Comparison of ENCODE assay signal across 24 cellular contexts in the genomic region with DNA sequence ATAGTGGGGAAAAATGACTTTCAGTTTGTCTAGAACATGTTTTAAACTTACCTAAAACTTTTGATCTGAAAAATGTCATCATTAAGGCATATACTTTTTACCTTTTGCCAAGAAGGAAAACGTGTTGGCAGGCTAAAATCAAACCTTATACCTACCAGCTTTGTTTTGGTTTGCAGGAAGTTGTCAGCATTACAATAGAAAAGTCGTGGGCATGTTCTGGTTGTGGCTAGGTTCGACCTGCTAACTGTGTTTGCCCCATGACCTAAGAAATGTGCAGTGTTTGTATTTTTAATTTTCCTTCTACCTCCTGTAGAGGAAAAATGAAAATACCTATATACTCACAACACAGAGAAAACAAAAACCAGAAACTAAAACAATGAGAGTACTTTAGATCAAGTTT. TPM values are rescaled to one million over a fixed set of nuclear protein-coding genes. Genes with fewer than 3 reads are reported as not detected.
DNase-seq lines count a peak whose midpoint lies in the region; ATAC-seq, FAIRE-seq and TF ChIP-seq lines count a peak whose summit lies in the region.
"Had no signal": no experiment of that assay in that cellular context is flagged by ENCODE, and none has a peak within 500 bp of the region (broad histone marks: within the 10 kb centered on the region; RNA-seq: fewer than 3 reads in every experiment).

No MANE protein-coding gene starts in this region.

- no peaks in the 10 kb centered on the region for H3K27me3 ChIP-seq in naive thymus-derived CD4-positive, alpha-beta T cell (ENCODE audit: control insufficient read depth in 2 of 2, insufficient read depth in 2 of 2, low read length in 2 of 2)

- POLR2A ChIA-PET in activated CD8-positive, alpha-beta T cell treated with anti-CD3 and anti-CD28 coated beads, Interleukin-2, amount 10 ng/mL, durations not matched to agents 7 days and 5 days (lab: Charles Lee) = interaction anchor here (0.8 to 1.2 kb wide), 2 partner anchors 9 to 24 kb away, joined by 3 to 4 read pairs; no protein-coding TSS in a partner anchor
- POLR2A ChIA-PET in naive thymus-derived CD4-positive, alpha-beta T cell (lab: Charles Lee) = interaction anchor here (0.5 to 1.7 kb wide), 8 partner anchors 9 to 945 kb away, joined by 3 to 5 read pairs (median 4); no protein-coding TSS in a partner anchor

- no peak overlapping the region for H3K4me3 ChIP-seq in naive thymus-derived CD4-positive, alpha-beta T cell (ENCODE audit: low read length)
- H3K4me3 ChIP-seq: A549, BLaER1, GM23248, lung had no signal

- peak overlapping the region; percentile 58 for H3K27ac Mint-ChIP-seq in activated CD8-positive, alpha-beta memory T cell treated with anti-CD3 and anti-CD28 coated beads, Interleukin-2, amount 10 ng/mL, durations not matched to agents 7 days and 5 days
- H3K27ac Mint-ChIP-seq in activated CD8-positive, alpha-beta T cell treated with anti-CD3 and anti-CD28 coated beads, Interleukin-2, amount 10 ng/mL, durations not matched to agents 7 days and 5 days = peak overlapping the region; percentile 50
- H3K27ac Mint-ChIP-seq in naive thymus-derived CD4-positive, alpha-beta T cell = peak overlapping the region; percentile 43 to 96 (median 87)
- H3K27ac Mint-ChIP-seq: IgD-negative memory B cell had no signal

- H3K4me3 Mint-ChIP-seq in activated CD8-positive, alpha-beta memory T cell treated with anti-CD3 and anti-CD28 coated beads, Interleukin-2, amount 10 ng/mL, durations not matched to agents 7 days and 5 days = peak overlapping the region; percentile 21
- H3K4me3 Mint-ChIP-seq in activated CD8-positive, alpha-beta T cell treated with anti-CD3 and anti-CD28 coated beads, Interleukin-2, amount 10 ng/mL, durations not matched to agents 7 days and 5 days = peak overlapping the region; percentile 19
- peak overlapping the region in 9 of 10 donors; percentile 44 to 73 (median 66) for H3K4me3 Mint-ChIP-seq in naive thymus-derived CD4-positive, alpha-beta T cell
- H3K4me3 Mint-ChIP-seq: IgD-negative memory B cell had no signal

- H3K9me3 Mint-ChIP-seq in activated CD8-positive, alpha-beta memory T cell treated with anti-CD3 and anti-CD28 coated beads, Interleukin-2, amount 10 ng/mL, durations not matched to agents 7 days and 5 days (ENCODE audit: low read depth) = no peaks in the 10 kb centered on the region
- no peaks in the 10 kb centered on the region for H3K9me3 Mint-ChIP-seq in activated CD8-positive, alpha-beta T cell treated with anti-CD3 and anti-CD28 coated beads, Interleukin-2, amount 10 ng/mL, durations not matched to agents 7 days and 5 days (ENCODE audit: insufficient read depth)
- no peaks in the 10 kb centered on the region for H3K9me3 Mint-ChIP-seq in naive thymus-derived CD4-positive, alpha-beta T cell
- H3K9me3 Mint-ChIP-seq: IgD-negative memory B cell had no signal

- peaks cover 72% of the 10 kb centered on the region for H3K4me1 Mint-ChIP-seq in activated CD8-positive, alpha-beta memory T cell treated with anti-CD3 and anti-CD28 coated beads, Interleukin-2, amount 10 ng/mL, durations not matched to agents 7 days and 5 days
- H3K4me1 Mint-ChIP-seq in activated CD8-positive, alpha-beta T cell treated with anti-CD3 and anti-CD28 coated beads, Interleukin-2, amount 10 ng/mL, durations not matched to agents 7 days and 5 days (ENCODE audit: low read depth) = peaks cover 75% of the 10 kb centered on the region
- H3K4me1 Mint-ChIP-seq in naive thymus-derived CD4-positive, alpha-beta T cell = peaks cover 49 to 100% (median 90%) of the 10 kb centered on the region in 7 donors

- no peak for DNase-seq in activated CD8-positive, alpha-beta memory T cell treated with anti-CD3 and anti-CD28 coated beads, Interleukin-2, amount 10 ng/mL, durations not matched to agents 7 days and 5 days
- no peak for DNase-seq in activated CD8-positive, alpha-beta memory T cell treated with anti-CD3 and anti-CD28 coated beads for 24 hours
- DNase-seq in H54 (ENCODE audit: insufficient read length, low spot score) (no peak), CD1c-positive myeloid dendritic cell (ENCODE audit: extremely low spot score) (no peak), AML-193 (lab: John Stamatoyannopoulos, UW) (no peak), iPS-NIHi7 (ENCODE audit: extremely low spot score) (no peak)
- DNase-seq in activated CD8-positive, alpha-beta T cell treated with anti-CD3 and anti-CD28 coated beads, Interleukin-2, amount 10 ng/mL, durations not matched to agents 7 days and 5 days = no peak
- no peak for DNase-seq in naive thymus-derived CD4-positive, alpha-beta T cell
- DNase-seq: activated gamma-delta T cell treated with Interleukin-2 at 50 U/mL for 16 hours; DMS 273 treated with DMSO at 0.1 percent for 48 hours; effector CD4-positive, alpha-beta T cell; GM23248; hypothalamus; kidney; NCI-H774; occipital lobe; WERI-Rb-1 had no signal

- ATAC-seq in activated CD8-positive, alpha-beta memory T cell treated with anti-CD3 and anti-CD28 coated beads, Interleukin-2, amount 10 ng/mL, durations not matched to agents 7 days and 5 days = peak; percentile 15
- ATAC-seq in activated CD8-positive, alpha-beta T cell treated with anti-CD3 and anti-CD28 coated beads, Interleukin-2, amount 10 ng/mL, durations not matched to agents 7 days and 5 days = peak; percentile 45
- ATAC-seq in naive thymus-derived CD4-positive, alpha-beta T cell = peak; percentile 44
- ATAC-seq: A549, esophagus mucosa had no signal

- H3K27me3 Mint-ChIP-seq in activated CD8-positive, alpha-beta memory T cell treated with anti-CD3 and anti-CD28 coated beads, Interleukin-2, amount 10 ng/mL, durations not matched to agents 7 days and 5 days = no peaks in the 10 kb centered on the region
- no peaks in the 10 kb centered on the region for H3K27me3 Mint-ChIP-seq in activated CD8-positive, alpha-beta T cell treated with anti-CD3 and anti-CD28 coated beads, Interleukin-2, amount 10 ng/mL, durations not matched to agents 7 days and 5 days (ENCODE audit: low read depth)
- no peaks in the 10 kb centered on the region for H3K27me3 Mint-ChIP-seq in naive thymus-derived CD4-positive, alpha-beta T cell

- no peaks in the 10 kb centered on the region for H3K9me3 ChIP-seq in naive thymus-derived CD4-positive, alpha-beta T cell (ENCODE audit: control insufficient read depth in 2 of 3, low read length in 3 of 3)
- H3K9me3 ChIP-seq: A549, BLaER1 had no signal

- CTCF ChIA-PET in activated CD8-positive, alpha-beta memory T cell treated with anti-CD3 and anti-CD28 coated beads, Interleukin-2, amount 10 ng/mL, durations not matched to agents 7 days and 5 days (lab: Charles Lee) = interaction anchor here (0.6 to 1.5 kb wide), 3 partner anchors 8 to 65 kb away, joined by 3 to 4 read pairs (median 3); no protein-coding TSS in a partner anchor
- CTCF ChIA-PET in activated CD8-positive, alpha-beta T cell treated with anti-CD3 and anti-CD28 coated beads, Interleukin-2, amount 10 ng/mL, durations not matched to agents 7 days and 5 days (lab: Charles Lee) = interaction anchor here (0.6 to 1.2 kb wide), 2 partner anchors 36 to 39 kb away, joined by 3 to 4 read pairs; no protein-coding TSS in a partner anchor
- CTCF ChIA-PET in naive thymus-derived CD4-positive, alpha-beta T cell (lab: Charles Lee) = interaction anchor here (0.7 to 1.2 kb wide), 4 partner anchors 9 to 44 kb away, joined by 3 to 6 read pairs (median 4); no protein-coding TSS in a partner anchor

- peaks cover 28% of the 10 kb centered on the region for H3K36me3 Mint-ChIP-seq in activated CD8-positive, alpha-beta memory T cell treated with anti-CD3 and anti-CD28 coated beads, Interleukin-2, amount 10 ng/mL, durations not matched to agents 7 days and 5 days
- H3K36me3 Mint-ChIP-seq in activated CD8-positive, alpha-beta T cell treated with anti-CD3 and anti-CD28 coated beads, Interleukin-2, amount 10 ng/mL, durations not matched to agents 7 days and 5 days (ENCODE audit: low read depth) = peaks cover 48% of the 10 kb centered on the region
- peaks cover 0 to 16% (median 5%) of the 10 kb centered on the region in 5 donors for H3K36me3 Mint-ChIP-seq in naive thymus-derived CD4-positive, alpha-beta T cell

- peaks cover 60 to 72% of the 10 kb centered on the region in 2 donors for H3K4me1 ChIP-seq in naive thymus-derived CD4-positive, alpha-beta T cell (ENCODE audit: control insufficient read depth in 2 of 2, insufficient read depth in 2 of 2, low read length in 2 of 2)
- H3K4me1 ChIP-seq: A549 had no signal

- H3K27ac ChIP-seq in naive thymus-derived CD4-positive, alpha-beta T cell (ENCODE audit: low read depth, low read length) = peak overlapping the region; percentile 39
- H3K27ac ChIP-seq: A549, BLaER1, GM23248, WERI-Rb-1 had no signal

- peak; percentile 80 for FAIRE-seq in H54 (lab: Jason Lieb, UNC)
- FAIRE-seq: A549, frontal cortex, kidney had no signal

- TF ChIP-seq POLR2A in H54 (IDR thresholded peaks at IDR 0.05; ENCODE audit: low read depth, low read length) = no peak

- intact Hi-C loops in naive thymus-derived CD4-positive, alpha-beta T cell (cut with micrococcal nuclease) = loop anchor here in 1 of 2 donors (2.0 kb wide), 1 partner anchor 14 kb away; no protein-coding TSS in a partner anchor

- no peaks in the 10 kb centered on the region for H3K36me3 ChIP-seq in naive thymus-derived CD4-positive, alpha-beta T cell (ENCODE audit: control insufficient read depth in 2 of 3, insufficient read depth in 3 of 3, low read length in 3 of 3)
- H3K36me3 ChIP-seq: BLaER1, WERI-Rb-1 had no signal

RNA-seq across cellular contexts. Expression of a gene that starts 13.0 kb away (rescaled TPM):
- 10 to 100 TPM; 75.5 to 91.4 TPM for total RNA-seq in activated CD8-positive, alpha-beta memory T cell treated with anti-CD3 and anti-CD28 coated beads, Interleukin-2, amount 10 ng/mL, durations not matched to agents 7 days and 5 days
- 10 to 100 TPM; 93.8 to 94.1 TPM for total RNA-seq in activated CD8-positive, alpha-beta T cell treated with anti-CD3 and anti-CD28 coated beads, Interleukin-2, amount 10 ng/mL, durations not matched to agents 7 days and 5 days
- 100 to 1,000 TPM in 4 of 5 experiments, 10 to 100 TPM in 1; 99.3 to 117 (median 109) TPM for total RNA-seq in naive thymus-derived CD4-positive, alpha-beta T cell
- polyA plus RNA-seq in naive thymus-derived CD4-positive, alpha-beta T cell = 100 to 1,000 TPM; 254 to 289 TPM
- total RNA-seq: chondrocyte, GM23248 had no signal
- polyA plus RNA-seq: GM23248 had no signal
